ENCODE assay signal across 30 cellular contexts in genomic region chr4:118225521-118225920, GRCh38.
"Had no signal": no experiment of that assay in that cellular context is flagged by ENCODE, and none has a peak within 500 bp of the region (broad histone marks: within the 10 kb centered on the region; RNA-seq: fewer than 3 reads in every experiment).

No MANE protein-coding gene starts in this region.

- H3K27ac ChIP-seq: brain microvascular endothelial cell, Peyer's patch, SJSA1 had no signal

- ATAC-seq: activated CD8-positive, alpha-beta T cell treated with anti-CD3 and anti-CD28 coated beads for 36 hours; activated T-cell treated with anti-CD3 and anti-CD28 coated beads, Interleukin-2, amount 50 U/mL, for 72 hours; activated T-helper 17 cell treated with anti-CD3 and anti-CD28 coated beads, Interleukin-2, amount 50 U/mL, for 72 hours; PC-3 had no signal

- H3K9me3 ChIP-seq: Peyer's patch, SJSA1, SK-N-SH had no signal

- DNase-seq: activated CD4-positive, alpha-beta T cell treated with anti-CD3 and anti-CD28 coated beads, Interleukin-2, amount 10 ng/mL, durations not matched to agents 24 days and 14 days; activated CD4-positive, alpha-beta T cell treated with anti-CD3 and anti-CD28 coated beads, Interleukin-2, amount 50 U/mL, for 4 hours; activated CD8-positive, alpha-beta T cell treated with anti-CD3 and anti-CD28 coated beads for 36 hours; activated effector memory CD4-positive, alpha-beta T cell treated with anti-CD3 and anti-CD28 coated beads, Interleukin-2, amount 50 U/mL, for 16 hours; activated naive CD4-positive, alpha-beta T cell; activated naive CD4-positive, alpha-beta T cell treated with anti-CD3 and anti-CD28 coated beads, Interleukin-2, amount 50 U/mL, for 16 hours; activated naive CD8-positive, alpha-beta T cell treated with anti-CD3 and anti-CD28 coated beads for 36 hours; activated T-cell treated with anti-CD3 and anti-CD28 coated beads, Interleukin-2, amount 50 U/mL, for 1 hour; activated T-cell treated with anti-CD3 and anti-CD28 coated beads, Interleukin-2, amount 50 U/mL, for 72 hours; amniotic stem cell; aorta; brain microvascular endothelial cell; central memory CD4-positive, alpha-beta T cell; NCI-H1105; NCI-H1417 treated with DMSO at 0.1 percent for 48 hours; NCI-H187 treated with DMSO at 0.1 percent for 48 hours; NCI-H2081; NCI-H2171 treated with DMSO at 0.1 percent for 48 hours; NCI-H2227 treated with DMSO at 0.1 percent for 48 hours; NCI-H446; NCI-H510A treated with DMSO at 0.1 percent for 48 hours; NCI-H526 treated with DMSO at 0.1 percent for 48 hours; NCI-H774; PC-3; Peyer's patch; RPMI8226; SHP77 treated with DMSO at 0.1 percent for 48 hours; SK-N-SH had no signal

- H3K4me2 ChIP-seq: SK-N-SH had no signal

- H3K4me3 ChIP-seq: Peyer's patch, SJSA1 had no signal

- H3K27me3 ChIP-seq: brain microvascular endothelial cell, Peyer's patch, SJSA1 had no signal

- H3K36me3 ChIP-seq: brain microvascular endothelial cell, Peyer's patch, SJSA1 had no signal

- H3K4me1 ChIP-seq: Peyer's patch, SJSA1 had no signal

- H3K9me2 ChIP-seq: SK-N-SH had no signal
